Comparison of ENCODE assay signal across 13 cellular contexts in genomic region chr2:189060096-189060642, GRCh38.
A peak's percentile ranks its signal among the peaks of the same experiment; 100 is the strongest.
DNase-seq lines count a peak whose midpoint lies in the region; ATAC-seq and TF ChIP-seq lines count a peak whose summit lies in the region.
"Had no signal": no experiment of that assay in that cellular context is flagged by ENCODE, and none has a peak within 500 bp of the region (broad histone marks: within the 10 kb centered on the region; RNA-seq: fewer than 3 reads in every experiment).

No MANE protein-coding gene starts in this region.

- H3K27ac ChIP-seq in PC-3 (ENCODE audit: low read length) (peak overlapping the region; percentile 30; the same call in 1 of the 2 replicates), smooth muscle cell (ENCODE audit: low read depth) (peak overlapping the region; percentile 57)
- H3K27ac ChIP-seq: RWPE1 had no signal

- ATAC-seq in PC-3 (peak; percentile 82), GM21390 (IDR thresholded peaks at IDR 0.05; ENCODE audit: unreplicated experiment) (no peak)

- H3K36me3 ChIP-seq in PC-3 (ENCODE audit: low read depth, low read length) (peaks cover 24% of the 10 kb centered on the region; the same call in 1 of the 2 replicates), smooth muscle cell (ENCODE audit: low read depth) (peaks cover 59% of the 10 kb centered on the region)

- H3K9me2 ChIP-seq in PC-3 (replicated peaks; ENCODE audit: low read length): no peaks in the 10 kb centered on the region

- intact Hi-C loops in PC-3 (cut with micrococcal nuclease): loop anchor here (1.0 kb wide), 1 partner anchor 8 kb away; no protein-coding TSS in a partner anchor

- H3K9me3 ChIP-seq in PC-3 (ENCODE audit: low read length) (no peaks in the 10 kb centered on the region), smooth muscle cell (replicated peaks; ENCODE audit: low read depth) (no peaks in the 10 kb centered on the region)

- no peaks in the 10 kb centered on the region for H3F3A ChIP-seq in PC-3 (ENCODE audit: low read length, unreplicated experiment)
- peaks cover 33% of the 10 kb centered on the region for H3F3A ChIP-seq in smooth muscle cell (ENCODE audit: low read depth)

- H4K20me1 ChIP-seq in PC-3 (ENCODE audit: low read length): no peaks in the 10 kb centered on the region
- no peaks in the 10 kb centered on the region for H4K20me1 ChIP-seq in smooth muscle cell (ENCODE audit: low read depth)

- POLR2A ChIA-PET in PC-3 (lab: Charles Lee; ENCODE audit: unreplicated experiment): no interaction called here

- H3K27me3 ChIP-seq in PC-3 (ENCODE audit: low read length) (no peaks in the 10 kb centered on the region), smooth muscle cell (ENCODE audit: low read depth) (no peaks in the 10 kb centered on the region)

- CTCF ChIA-PET in PC-3 (lab: Charles Lee): no interaction called here

- H3K4me1 ChIP-seq in PC-3 (ENCODE audit: insufficient read depth, low read length): peaks cover 11% of the 10 kb centered on the region
- no peaks in the 10 kb centered on the region for H3K4me1 ChIP-seq in smooth muscle cell (ENCODE audit: low read depth)

- H3K4me2 ChIP-seq in PC-3 (ENCODE audit: low read length) (no peak overlapping the region), smooth muscle cell (no peak overlapping the region)

- BruUV-seq in PC-3 (replicated peaks; lab: Mats Ljungman, UMichigan): no TSS peak

- no peak overlapping the region for H3K4me3 ChIP-seq in PC-3 (ENCODE audit: low read length)
- H3K4me3 ChIP-seq in fibroblast of villous mesenchyme (ENCODE audit: low read depth, low read length): no peak overlapping the region
- H3K4me3 ChIP-seq in smooth muscle cell: no peak overlapping the region

- no peak overlapping the region for H2AFZ ChIP-seq in PC-3 (ENCODE audit: low read length)
- no peak overlapping the region for H2AFZ ChIP-seq in smooth muscle cell (ENCODE audit: low read depth)

- H3K9ac ChIP-seq in PC-3 (ENCODE audit: low read length): no peak overlapping the region
- no peak overlapping the region for H3K9ac ChIP-seq in smooth muscle cell (ENCODE audit: low read depth)

- peak; percentile 70 for DNase-seq in HCEC 1CT
- DNase-seq in PC-3: peak; percentile 25
- DNase-seq in fibroblast of villous mesenchyme (ENCODE audit: low read depth): peak; percentile 26
- DNase-seq in smooth muscle cell (lab: John Stamatoyannopoulos, UW; ENCODE audit: unreplicated experiment): no peak
- DNase-seq in DMS 273 treated with DMSO at 0.1 percent for 48 hours (lab: John Stamatoyannopoulos, UW): no peak
- no peak for DNase-seq in activated CD4-positive, CD25-positive, alpha-beta regulatory T cell treated with anti-CD3 and anti-CD28 coated beads, Interleukin-2, amount 50 U/mL, for 72 hours
- DNase-seq: CD8-positive, alpha-beta memory T cell; KBM-7; NCI-H1105 treated with DMSO at 0.1 percent for 48 hours; NCI-H2029; NCI-H524 had no signal

- no peaks in the 10 kb centered on the region for H3K79me2 ChIP-seq in PC-3 (ENCODE audit: low read length)
- H3K79me2 ChIP-seq in smooth muscle cell (ENCODE audit: low read depth): peaks cover 32% of the 10 kb centered on the region

- WGBS in smooth muscle cell (ENCODE audit: low lambda C conversion rate): 74% methylated on average over 1 of the region's 1 CpG

- no peak for TF ChIP-seq CTCF in PC-3 (conservative IDR thresholded peaks at IDR 0.05; ENCODE audit: low read depth, low read length)
- no peak for TF ChIP-seq CTCF in fibroblast of villous mesenchyme (IDR thresholded peaks at IDR 0.05; ENCODE audit: insufficient read depth, low read depth, low read length)
- TF ChIP-seq CTCF in smooth muscle cell (IDR thresholded peaks at IDR 0.05; ENCODE audit: borderline replicate concordance, insufficient read depth, poor library complexity, severe bottlenecking): no peak

Comparison
In these comparisons a context has a peak if more than half of its experiments do, and no peak if none do; other contexts are left out.
1. DNase-seq: peak in HCEC 1CT (single experiment), PC-3 (single experiment) and fibroblast of villous mesenchyme (single experiment); none in smooth muscle cell (single experiment), DMS 273 treated with DMSO at 0.1 percent for 48 hours (single experiment) and activated CD4-positive, CD25-positive, alpha-beta regulatory T cell treated with anti-CD3 and anti-CD28 coated beads, Interleukin-2, amount 50 U/mL, for 72 hours (single experiment).